10 cellular contexts compared by ENCODE assay signal in genomic region chr6:44489912-44490604, GRCh38.
DNase-seq lines count a peak whose midpoint lies in the region; ATAC-seq, FAIRE-seq and TF ChIP-seq lines count a peak whose summit lies in the region.
"Had no signal": no experiment of that assay in that cellular context is flagged by ENCODE, and none has a peak within 500 bp of the region (broad histone marks: within the 10 kb centered on the region; RNA-seq: fewer than 3 reads in every experiment).

No MANE protein-coding gene starts in this region.

- H3K4me3 ChIP-seq in bronchial epithelial cell (ENCODE audit: low read depth, low read length) (no peak overlapping the region), tibial artery (peak overlapping the region in 1 of 2 donors; percentile 17), OCI-LY7 (ENCODE audit: low read depth, low read length, poor library complexity, severe bottlenecking) (no peak overlapping the region)

- no peaks in the 10 kb centered on the region for H3K9me3 Mint-ChIP-seq in stimulated activated effector memory CD8-positive, alpha-beta T cell treated with anti-CD3 and anti-CD28 coated beads, Interleukin-12 subunit alpha, Interleukin-12 subunit beta, amount 100 ng/mL, for 72 hours
- no peaks in the 10 kb centered on the region for H3K9me3 Mint-ChIP-seq in naive thymus-derived CD8-positive, alpha-beta T cell

- no TSS peak for BruUV-seq in OCI-LY7 (replicated peaks; lab: Mats Ljungman, UMichigan)

- H3K27me3 Mint-ChIP-seq in naive thymus-derived CD8-positive, alpha-beta T cell = peaks cover 3 to 28% (median 9%) of the 10 kb centered on the region in 5 donors

- no peak overlapping the region for H3K27ac Mint-ChIP-seq in stimulated activated effector memory CD8-positive, alpha-beta T cell treated with anti-CD3 and anti-CD28 coated beads, Interleukin-12 subunit alpha, Interleukin-12 subunit beta, amount 100 ng/mL, for 72 hours
- H3K27ac Mint-ChIP-seq in naive thymus-derived CD8-positive, alpha-beta T cell = no peak overlapping the region

- H3K36me3 ChIP-seq in bronchial epithelial cell (ENCODE audit: control insufficient read depth, insufficient read depth, low read length) (no peaks in the 10 kb centered on the region), tibial artery (no peaks in the 10 kb centered on the region), OCI-LY7 (ENCODE audit: insufficient read depth, low read length) (no peaks in the 10 kb centered on the region)

- no peaks in the 10 kb centered on the region for H3K36me3 Mint-ChIP-seq in stimulated activated effector memory CD8-positive, alpha-beta T cell treated with anti-CD3 and anti-CD28 coated beads, Interleukin-12 subunit alpha, Interleukin-12 subunit beta, amount 100 ng/mL, for 72 hours
- no peaks in the 10 kb centered on the region for H3K36me3 Mint-ChIP-seq in naive thymus-derived CD8-positive, alpha-beta T cell

- no peak overlapping the region for H2AFZ ChIP-seq in OCI-LY7 (ENCODE audit: low read length)

- TF ChIP-seq CTCF in bronchial epithelial cell (IDR thresholded peaks at IDR 0.05; ENCODE audit: insufficient read depth, low read length, severe bottlenecking) = no peak
- TF ChIP-seq CTCF in tibial artery (IDR thresholded peaks at IDR 0.05) = no peak
- TF ChIP-seq CTCF in OCI-LY7 (conservative IDR thresholded peaks at IDR 0.05; ENCODE audit: low read length) = no peak

- no peaks in the 10 kb centered on the region for H3K79me2 ChIP-seq in OCI-LY7 (ENCODE audit: insufficient read depth, low read depth, low read length)

- peak overlapping the region; percentile 53 to 71 for H3K27ac ChIP-seq in tibial artery
- no peak overlapping the region for H3K27ac ChIP-seq in OCI-LY7 (ENCODE audit: low read depth, low read length, poor library complexity, severe bottlenecking)

- FAIRE-seq in bronchial epithelial cell (lab: Jason Lieb, UNC) = no peak
- FAIRE-seq: TTC549 had no signal

- peaks cover 0 to 13% (median 9%) of the 10 kb centered on the region in 4 donors for H3K4me1 ChIP-seq in tibial artery
- H3K4me1 ChIP-seq in OCI-LY7 (ENCODE audit: insufficient read depth, low read length, poor library complexity, severe bottlenecking) = no peaks in the 10 kb centered on the region

- ATAC-seq in HG02623 (IDR thresholded peaks at IDR 0.05; ENCODE audit: unreplicated experiment) = no peak
- ATAC-seq in stimulated activated effector memory CD8-positive, alpha-beta T cell treated with anti-CD3 and anti-CD28 coated beads, Interleukin-12 subunit alpha, Interleukin-12 subunit beta, amount 100 ng/mL, for 72 hours = no peak
- ATAC-seq in naive thymus-derived CD8-positive, alpha-beta T cell = no peak

- H3K9me2 ChIP-seq in OCI-LY7 (ENCODE audit: insufficient read depth, low read length) = no peaks in the 10 kb centered on the region

- no peak overlapping the region for H3K4me3 Mint-ChIP-seq in stimulated activated effector memory CD8-positive, alpha-beta T cell treated with anti-CD3 and anti-CD28 coated beads, Interleukin-12 subunit alpha, Interleukin-12 subunit beta, amount 100 ng/mL, for 72 hours
- no peak overlapping the region for H3K4me3 Mint-ChIP-seq in naive thymus-derived CD8-positive, alpha-beta T cell

- intact Hi-C loops in tibial artery (cut with DNase I; ENCODE audit: low total_unique reads) (no loop called here), OCI-LY7 (cut with micrococcal nuclease; ENCODE audit: unreplicated experiment) (no loop called here)

- H3K4me1 Mint-ChIP-seq in stimulated activated effector memory CD8-positive, alpha-beta T cell treated with anti-CD3 and anti-CD28 coated beads, Interleukin-12 subunit alpha, Interleukin-12 subunit beta, amount 100 ng/mL, for 72 hours = no peaks in the 10 kb centered on the region
- H3K4me1 Mint-ChIP-seq in naive thymus-derived CD8-positive, alpha-beta T cell = no peaks in the 10 kb centered on the region

- H3K9me3 ChIP-seq in tibial artery (no peaks in the 10 kb centered on the region), OCI-LY7 (ENCODE audit: low read length) (no peaks in the 10 kb centered on the region)

- no peaks in the 10 kb centered on the region for H4K20me1 ChIP-seq in OCI-LY7 (ENCODE audit: insufficient read depth, low read length)

- DNase-seq in LHCN-M2 (ENCODE audit: low read depth) (peak; percentile 98), bronchial epithelial cell (ENCODE audit: low read depth) (peak; percentile 98), left kidney (ENCODE audit: low read depth, low spot score) (peak; percentile 38), tibial artery (peak in 1 of 2 donors; percentile 53), OCI-LY7 (ENCODE audit: low spot score) (no peak)
- DNase-seq in stimulated activated effector memory CD8-positive, alpha-beta T cell treated with anti-CD3 and anti-CD28 coated beads, Interleukin-12 subunit alpha, Interleukin-12 subunit beta, amount 100 ng/mL, for 72 hours (ENCODE audit: low spot score in 2 of 2) = no peak
- no peak for DNase-seq in naive thymus-derived CD8-positive, alpha-beta T cell
- DNase-seq: effector memory CD4-positive, alpha-beta T cell had no signal

- no peak overlapping the region for H3K4me2 ChIP-seq in OCI-LY7 (ENCODE audit: low read length)

- H3K27me3 ChIP-seq in bronchial epithelial cell (ENCODE audit: control insufficient read depth, insufficient read depth, low read length) (no peaks in the 10 kb centered on the region), tibial artery (peaks cover 0 to 27% of the 10 kb centered on the region in 2 donors)

- POLR2A ChIA-PET in OCI-LY7 (lab: Charles Lee) = interaction anchor here (0.7 kb wide), 1 partner anchor 31 kb away, joined by 3 read pairs; no protein-coding TSS in a partner anchor
- POLR2A ChIA-PET in naive thymus-derived CD8-positive, alpha-beta T cell (lab: Charles Lee) = no interaction called here

- CTCF ChIA-PET in OCI-LY7 (lab: Charles Lee; ENCODE audit: unreplicated experiment) = no interaction called here

Comparison
In these comparisons a context has a peak if more than half of its experiments do, and no peak if none do; other contexts are left out.
1. DNase-seq: peak in LHCN-M2 (single experiment), bronchial epithelial cell (single experiment) and left kidney (single experiment); none in OCI-LY7 (single experiment), stimulated activated effector memory CD8-positive, alpha-beta T cell treated with anti-CD3 and anti-CD28 coated beads, Interleukin-12 subunit alpha, Interleukin-12 subunit beta, amount 100 ng/mL, for 72 hours (0 of 2) and naive thymus-derived CD8-positive, alpha-beta T cell (0 of 10).